ENCODE assay signal across 8 cellular contexts in genomic region chr4:145732895-145733880, GRCh38. TPM values are rescaled to one million over a fixed set of nuclear protein-coding genes. Genes with fewer than 3 reads are reported as not detected.
A peak's percentile ranks its signal among the peaks of the same experiment; 100 is the strongest.
DNase-seq lines count a peak whose midpoint lies in the region; ATAC-seq and TF ChIP-seq lines count a peak whose summit lies in the region.

No MANE protein-coding gene starts in this region.

- peaks cover 26% of the 10 kb centered on the region for H3K27me3 ChIP-seq in OCI-LY3 (ENCODE audit: low read depth, low read length)

- H4K20me1 ChIP-seq in OCI-LY3 (ENCODE audit: insufficient read depth, low read length): no peaks in the 10 kb centered on the region

- in situ Hi-C loops in Caki2 (cut with HindIII; ENCODE audit: low pct_unique_long_range_greater_than_20kb, low sequenced_read_pairs): no loop called here

- H3K9ac ChIP-seq in OCI-LY3 (ENCODE audit: low read length): peak overlapping the region; percentile 73

- ATAC-seq in GM21447 (IDR thresholded peaks at IDR 0.05; ENCODE audit: unreplicated experiment): peak; percentile 78

- H3K4me2 ChIP-seq in OCI-LY3 (ENCODE audit: low read length): peak overlapping the region; percentile 80

- H3K27ac ChIP-seq in OCI-LY3 (ENCODE audit: low read length): no peak overlapping the region

- peak overlapping the region; percentile 83 for H3K4me3 ChIP-seq in OCI-LY3 (ENCODE audit: low read length)
- H3K4me3 ChIP-seq in epithelial cell of proximal tubule (ENCODE audit: low read depth, low read length): peak overlapping the region; percentile 62

- no peaks in the 10 kb centered on the region for H3K36me3 ChIP-seq in OCI-LY3 (replicated peaks; ENCODE audit: low read depth, low read length)

- peak; percentile 84 for DNase-seq in Caki2 (ENCODE audit: low read depth)
- peak; percentile 85 for DNase-seq in HuH-7 (ENCODE audit: low spot score)
- DNase-seq in activated T-cell treated with anti-CD3 and anti-CD28 coated beads, Interleukin-2, amount 50 U/mL, for 1 hour: peak; percentile 85
- DNase-seq in epithelial cell of proximal tubule (ENCODE audit: low read depth): no peak
- DNase-seq in mucosa of gallbladder (ENCODE audit: low spot score): peak; percentile 91
- peak; percentile 52 to 73 for DNase-seq in stimulated activated CD8-positive, alpha-beta memory T cell treated with anti-CD3 and anti-CD28 coated beads, Interleukin-4, amount 100 ng/mL, for 1 hour (ENCODE audit: low read depth in 2 of 2, low spot score in 1 of 2)

- no peaks in the 10 kb centered on the region for H3K79me2 ChIP-seq in OCI-LY3 (ENCODE audit: low read length)

- TF ChIP-seq CTCF in OCI-LY3 (IDR thresholded peaks at IDR 0.05; ENCODE audit: low read depth, low read length): no peak
- no peak for TF ChIP-seq CTCF in epithelial cell of proximal tubule (conservative IDR thresholded peaks at IDR 0.05; ENCODE audit: low read depth, low read length)

- H2AFZ ChIP-seq in OCI-LY3 (ENCODE audit: low read depth, low read length): peak overlapping the region; percentile 96

- peaks cover 9% of the 10 kb centered on the region; the same call in 1 of the 2 replicates for H3K4me1 ChIP-seq in OCI-LY3 (ENCODE audit: low read length)

- no peaks in the 10 kb centered on the region for H3K9me3 ChIP-seq in OCI-LY3 (ENCODE audit: insufficient read depth, low read length)

RNA-seq across cellular contexts. Expression of gene C4orf51, which starts 53.2 kb away (rescaled TPM):
- not detected in 2 replicates for total RNA-seq in Caki2 (2014; rRNA removed; shearing (Covaris generic); ENCODE audit: low replicate concordance)
- not detected in 2 replicates for total RNA-seq in epithelial cell of proximal tubule
- total RNA-seq in mucosa of gallbladder: not detected
